8 cellular contexts compared by ENCODE assay signal in the genomic region with DNA sequence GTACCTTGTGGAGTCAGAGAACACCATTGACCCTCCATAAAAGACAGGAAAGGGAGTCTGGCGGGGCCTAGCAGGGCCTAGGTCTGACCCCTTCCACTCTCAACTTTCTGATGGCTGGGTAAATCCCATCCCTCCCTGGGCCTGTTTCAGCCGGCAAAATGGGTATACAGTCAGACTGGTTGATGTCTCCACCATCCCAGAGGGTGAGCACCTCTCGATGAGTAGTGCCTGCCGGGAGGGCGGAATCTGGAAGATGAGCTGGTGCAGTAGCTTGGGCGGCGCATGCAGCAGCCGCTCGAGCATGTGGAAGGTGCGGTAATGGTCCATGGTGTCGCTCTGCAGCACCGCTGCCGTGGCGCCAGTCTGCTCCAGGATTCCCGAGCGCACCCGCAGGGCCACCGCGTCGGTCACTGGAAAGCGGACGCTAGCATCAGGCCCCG. TPM values are rescaled to one million over a fixed set of nuclear protein-coding genes. Genes with fewer than 3 reads are reported as not detected.
DNase-seq lines count a peak whose midpoint lies in the region; ATAC-seq and TF ChIP-seq lines count a peak whose summit lies in the region.

No MANE protein-coding gene starts in this region.

- DNase-seq in GM12865 (ENCODE audit: low read depth) (no peak), coronary artery (ENCODE audit: low spot score) (no peak), natural killer cell (no peak), NCI-H2227 treated with DMSO at 0.1 percent for 48 hours (lab: John Stamatoyannopoulos, UW) (no peak), NCI-H1105 treated with DMSO at 0.1 percent for 48 hours (lab: John Stamatoyannopoulos, UW) (no peak), SW480 (ENCODE audit: low spot score) (no peak)

- TF ChIP-seq CTCF in GM12865 (IDR thresholded peaks at IDR 0.05; ENCODE audit: insufficient read depth, low read depth, low read length, missing control alignments) (no peak), OCI-LY1 (IDR thresholded peaks at IDR 0.05; ENCODE audit: low read length) (no peak), coronary artery (IDR thresholded peaks at IDR 0.05) (no peak), natural killer cell (IDR thresholded peaks at IDR 0.05) (no peak)

- H3K36me3 ChIP-seq in OCI-LY1 (ENCODE audit: insufficient read depth, low read length): peaks cover 35% of the 10 kb centered on the region

- peak overlapping the region; percentile 100 for H3K4me2 ChIP-seq in OCI-LY1 (ENCODE audit: low read length)

- no peaks in the 10 kb centered on the region for H3K79me2 ChIP-seq in OCI-LY1 (ENCODE audit: insufficient read depth, low read length)

- H3K9ac ChIP-seq in OCI-LY1 (ENCODE audit: low read length): peak overlapping the region; percentile 90

- peaks cover 5% of the 10 kb centered on the region for H3F3A ChIP-seq in OCI-LY1 (ENCODE audit: insufficient read depth, low read length)

- H3K4me3 Mint-ChIP-seq in natural killer cell: peak overlapping the region; percentile 88

- H3K4me1 ChIP-seq in OCI-LY1 (ENCODE audit: insufficient read depth, low read length, severe bottlenecking): peaks cover 52% of the 10 kb centered on the region

- H3K27ac ChIP-seq in OCI-LY1 (ENCODE audit: low read depth, low read length, poor library complexity, severe bottlenecking) (peak overlapping the region; percentile 28), coronary artery (peak overlapping the region; percentile 87 to 91)

- peak overlapping the region; percentile 78 for H3K4me3 ChIP-seq in GM12865 (ENCODE audit: low read depth, low read length)
- H3K4me3 ChIP-seq in OCI-LY1 (ENCODE audit: low read depth, low read length, poor library complexity, severe bottlenecking): peak overlapping the region; percentile 98
- H3K4me3 ChIP-seq in coronary artery: peak overlapping the region; percentile 73

- ATAC-seq in natural killer cell: no peak
- ATAC-seq in GM18505 (IDR thresholded peaks at IDR 0.05; ENCODE audit: unreplicated experiment): no peak

- no peaks in the 10 kb centered on the region for H3K9me3 ChIP-seq in OCI-LY1 (ENCODE audit: low read length)

- no peaks in the 10 kb centered on the region for H3K9me2 ChIP-seq in OCI-LY1 (ENCODE audit: low read depth, low read length)

- no peaks in the 10 kb centered on the region for H4K20me1 ChIP-seq in OCI-LY1 (ENCODE audit: insufficient read depth, low read length)

- intact Hi-C loops in natural killer cell (cut with micrococcal nuclease): no loop called here

- H3K27ac Mint-ChIP-seq in natural killer cell: peak overlapping the region; percentile 88 to 96

- no peaks in the 10 kb centered on the region for H3K36me3 Mint-ChIP-seq in natural killer cell

- no peaks in the 10 kb centered on the region for H3K27me3 Mint-ChIP-seq in natural killer cell (ENCODE audit: low read depth in 2 of 2)

- H3K4me1 Mint-ChIP-seq in natural killer cell: peaks cover 54 to 68% of the 10 kb centered on the region in 2 donors

- no peak overlapping the region for H2AFZ ChIP-seq in OCI-LY1 (ENCODE audit: low read length)

- no peaks in the 10 kb centered on the region for H3K27me3 ChIP-seq in OCI-LY1 (ENCODE audit: insufficient read depth, low read length)

- no peaks in the 10 kb centered on the region for H3K9me3 Mint-ChIP-seq in natural killer cell

- no peak for TF ChIP-seq POLR2A in GM18505 (IDR thresholded peaks at IDR 0.05; ENCODE audit: borderline replicate concordance, extremely low read depth, insufficient read depth, insufficient read length)

RNA-seq across cellular contexts. Expression of a gene that starts 0.5 kb away (rescaled TPM):
- total RNA-seq in natural killer cell: 10 to 100 TPM; 36.5 to 47.9 (median 45.7) TPM

RNA-seq across cellular contexts. Expression of a gene that starts 2.7 kb away (rescaled TPM):
- total RNA-seq in natural killer cell: 10 to 100 TPM; 22.6 to 36.1 (median 24.1) TPM

RNA-seq across cellular contexts. Expression of a gene that starts 8.1 kb away (rescaled TPM):
- total RNA-seq in natural killer cell: 1,000 to 10,000 TPM in 1 of 3 donors, 100 to 1,000 TPM in 2; 765 to 1,016 (median 976) TPM

RNA-seq across cellular contexts. Expression of a gene that starts 12.4 kb away (rescaled TPM):
- total RNA-seq in natural killer cell: 1 to 10 TPM; 3.4 to 9.0 (median 6.8) TPM

RNA-seq across cellular contexts. Expression of a gene that starts 15.1 kb away (rescaled TPM):
- 10 to 100 TPM in 1 of 3 donors, 1 to 10 TPM in 2; 6.1 to 13.0 (median 9.8) TPM for total RNA-seq in natural killer cell
